Comparison of ENCODE assay signal across 18 cellular contexts in the genomic region with DNA sequence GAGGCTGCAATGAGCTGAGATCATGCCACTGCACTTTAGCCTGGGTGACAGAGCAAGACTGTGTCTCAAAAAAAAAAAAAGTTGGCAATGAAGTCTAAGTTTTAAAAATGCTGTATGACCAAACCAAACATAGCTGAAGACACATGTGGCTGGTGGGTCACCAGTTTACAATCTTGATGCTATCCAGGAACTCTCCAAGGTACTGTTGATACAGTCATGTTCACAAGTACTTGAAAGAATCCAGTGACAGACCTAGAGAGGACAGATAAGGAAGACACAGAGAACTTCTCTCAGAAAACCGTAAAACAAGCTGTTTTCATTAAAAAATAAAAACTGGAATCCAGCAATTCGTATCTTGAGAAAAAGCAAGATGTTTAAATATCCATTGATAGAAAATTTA.
DNase-seq lines count a peak whose midpoint lies in the region; ATAC-seq, FAIRE-seq and TF ChIP-seq lines count a peak whose summit lies in the region.
"Had no signal": no experiment of that assay in that cellular context is flagged by ENCODE, and none has a peak within 500 bp of the region (broad histone marks: within the 10 kb centered on the region; RNA-seq: fewer than 3 reads in every experiment).

No MANE protein-coding gene starts in this region.

- no peak overlapping the region for H3K4ac ChIP-seq in neuronal stem cell (ENCODE audit: low read length)

- H3K14ac ChIP-seq in neuronal stem cell (ENCODE audit: low read length) = no peak overlapping the region

- intact Hi-C loops in left lung (cut with DNase I) = no loop called here
- intact Hi-C loops in psoas muscle (cut with DNase I) = no loop called here
- intact Hi-C loops in dorsolateral prefrontal cortex (cut with DNase I) = no loop called here

- no CpG with 5 or more reads among the region's 2 CpGs for WGBS in neuronal stem cell (ENCODE audit: extremely low coverage in 2 of 2, insufficient read length in 2 of 2, insufficient replicate concordance in 1 of 2), 2 donors
- 79% methylated on average over 2 of the region's 2 CpGs for WGBS in psoas muscle, 3 donors

- no peak overlapping the region for H2BK12ac ChIP-seq in neuronal stem cell (ENCODE audit: low read length)

- peaks cover 12% of the 10 kb centered on the region for H3K4me1 Mint-ChIP-seq in chondrocyte (ENCODE audit: low read depth)
- H3K4me1 Mint-ChIP-seq: activated T-helper 17 cell treated with anti-CD3 and anti-CD28 coated beads, Interleukin-2, amount 50 U/mL, for 72 hours; IgD-negative memory B cell; memory B cell had no signal

- H3K27me3 Mint-ChIP-seq in chondrocyte (ENCODE audit: low read depth) = no peaks in the 10 kb centered on the region
- H3K27me3 Mint-ChIP-seq: activated T-helper 17 cell treated with anti-CD3 and anti-CD28 coated beads, Interleukin-2, amount 50 U/mL, for 72 hours had no signal

- H3K4me1 ChIP-seq in left lung (peaks cover 2 to 4% of the 10 kb centered on the region in 2 donors), neuronal stem cell (ENCODE audit: control insufficient read depth in 2 of 2, insufficient read depth in 1 of 2, low read depth in 1 of 2, low read length in 2 of 2) (no peaks in the 10 kb centered on the region), psoas muscle (no peaks in the 10 kb centered on the region)

- H2BK120ac ChIP-seq in neuronal stem cell (ENCODE audit: low read depth, low read length) = no peak overlapping the region

- no peak overlapping the region for H3K18ac ChIP-seq in neuronal stem cell (ENCODE audit: low read length)

- H3K9me3 ChIP-seq in left lung (peaks cover 0 to 5% of the 10 kb centered on the region in 2 donors), neuronal stem cell (replicated peaks in 1 of 2; ENCODE audit: control insufficient read depth in 2 of 2, insufficient read depth in 1 of 2, low read depth in 1 of 2, low read length in 2 of 2) (no peaks in the 10 kb centered on the region), psoas muscle (peaks cover 8% of the 10 kb centered on the region)
- H3K9me3 ChIP-seq: neutrophil had no signal

- TF ChIP-seq POLR2A in NB4 (IDR thresholded peaks at IDR 0.05; ENCODE audit: extremely low read depth, insufficient read length) = no peak

- no peak overlapping the region for H3K4me3 Mint-ChIP-seq in chondrocyte (ENCODE audit: unreplicated experiment)
- H3K4me3 Mint-ChIP-seq: activated T-helper 17 cell treated with anti-CD3 and anti-CD28 coated beads, Interleukin-2, amount 50 U/mL, for 72 hours; CD4-positive, CD25-positive, alpha-beta regulatory T cell; IgD-negative memory B cell; memory B cell had no signal

- ATAC-seq in left lung (peak; percentile 32), psoas muscle (no peak)
- ATAC-seq: activated T-helper 17 cell treated with anti-CD3 and anti-CD28 coated beads, Interleukin-2, amount 50 U/mL, for 72 hours had no signal

- no peaks in the 10 kb centered on the region for H3K79me1 ChIP-seq in neuronal stem cell (ENCODE audit: low read depth, low read length)

- H4K91ac ChIP-seq in neuronal stem cell (ENCODE audit: low read depth, low read length, poor library complexity) = no peak overlapping the region

- H3K23ac ChIP-seq in neuronal stem cell (ENCODE audit: low read depth, low read length, poor library complexity) = no peak overlapping the region

- H3K27ac ChIP-seq in left lung (no peak overlapping the region), neuronal stem cell (replicated peaks; ENCODE audit: low read length) (no peak overlapping the region), psoas muscle (no peak overlapping the region), dorsolateral prefrontal cortex (no peak overlapping the region)
- H3K27ac ChIP-seq: epithelial cell of prostate, neutrophil had no signal

- H2AFZ ChIP-seq in neuronal stem cell (ENCODE audit: low read length) = no peak overlapping the region

- H2BK5ac ChIP-seq in neuronal stem cell (ENCODE audit: low read length) = no peak overlapping the region

- DNase-seq in ELR (ENCODE audit: low read depth) (peak; percentile 60), NB4 (ENCODE audit: low read depth) (peak; percentile 32), bronchial epithelial cell (ENCODE audit: low read depth) (peak; percentile 36), left lung (no peak), neuronal stem cell (ENCODE audit: low spot score) (no peak), chondrocyte (ENCODE audit: low spot score) (no peak), psoas muscle (no peak), dorsolateral prefrontal cortex (no peak)
- DNase-seq: activated CD4-positive, alpha-beta T cell treated with anti-CD3 and anti-CD28 coated beads, Interleukin-2, amount 50 U/mL, for 4 hours; CD4-positive, CD25-positive, alpha-beta regulatory T cell; NCI-H1694 treated with DMSO at 0.1 percent for 48 hours; NCI-H524 treated with DMSO at 0.1 percent for 48 hours; T1000 had no signal

- H3K27ac Mint-ChIP-seq in chondrocyte (ENCODE audit: unreplicated experiment) = no peak overlapping the region
- H3K27ac Mint-ChIP-seq: activated T-helper 17 cell treated with anti-CD3 and anti-CD28 coated beads, Interleukin-2, amount 50 U/mL, for 72 hours; CD4-positive, CD25-positive, alpha-beta regulatory T cell; IgD-negative memory B cell; memory B cell had no signal

- H3K4me3 ChIP-seq in NB4 (ENCODE audit: low read depth, low read length) (no peak overlapping the region), bronchial epithelial cell (ENCODE audit: low read depth, low read length) (no peak overlapping the region), left lung (no peak overlapping the region), neuronal stem cell (ENCODE audit: low read length in 2 of 2) (no peak overlapping the region), psoas muscle (no peak overlapping the region), dorsolateral prefrontal cortex (no peak overlapping the region)

- no peak for FAIRE-seq in bronchial epithelial cell (lab: Jason Lieb, UNC)

- H3K4me2 ChIP-seq in neuronal stem cell (ENCODE audit: insufficient read depth, low read length, poor library complexity, severe bottlenecking) = no peak overlapping the region

- no peak for TF ChIP-seq CTCF in NB4 (IDR thresholded peaks at IDR 0.05; ENCODE audit: low read depth, low read length)
- no peak for TF ChIP-seq CTCF in bronchial epithelial cell (IDR thresholded peaks at IDR 0.05; ENCODE audit: insufficient read depth, low read length, severe bottlenecking)
- TF ChIP-seq CTCF in left lung (IDR thresholded peaks at IDR 0.05) = no peak
- TF ChIP-seq CTCF in chondrocyte (IDR thresholded peaks at IDR 0.05) = no peak
- no peak for TF ChIP-seq CTCF in psoas muscle (IDR thresholded peaks at IDR 0.05)
- TF ChIP-seq CTCF in dorsolateral prefrontal cortex (IDR thresholded peaks at IDR 0.05 in 54 of 56, conservative IDR thresholded peaks at IDR 0.05 in 2 of 56; ENCODE audit: low read depth in 1 of 56, partially characterized antibody in 56 of 56) = no peak

- H3K27me3 ChIP-seq in bronchial epithelial cell (ENCODE audit: control insufficient read depth, insufficient read depth, low read length) (no peaks in the 10 kb centered on the region), left lung (no peaks in the 10 kb centered on the region), neuronal stem cell (ENCODE audit: control insufficient read depth in 3 of 3, insufficient read depth in 3 of 3, low read depth in 1 of 3, low read length in 3 of 3) (no peaks in the 10 kb centered on the region), psoas muscle (ENCODE audit: insufficient read depth in 3 of 3, low read length in 2 of 3) (no peaks in the 10 kb centered on the region), dorsolateral prefrontal cortex (no peaks in the 10 kb centered on the region)
- H3K27me3 ChIP-seq: neutrophil had no signal

- H3K36me3 ChIP-seq in bronchial epithelial cell (ENCODE audit: control insufficient read depth, insufficient read depth, low read length) (no peaks in the 10 kb centered on the region), left lung (no peaks in the 10 kb centered on the region), neuronal stem cell (replicated peaks in 1 of 2; ENCODE audit: control insufficient read depth in 2 of 2, insufficient read depth in 2 of 2, low read length in 2 of 2) (no peaks in the 10 kb centered on the region), psoas muscle (ENCODE audit: insufficient read depth in 1 of 2, low read depth in 1 of 2) (no peaks in the 10 kb centered on the region)
- H3K36me3 ChIP-seq: neutrophil had no signal

- H3K36me3 Mint-ChIP-seq in chondrocyte (ENCODE audit: low read depth) = peaks cover 1% of the 10 kb centered on the region
- H3K36me3 Mint-ChIP-seq: CD4-positive, CD25-positive, alpha-beta regulatory T cell; IgD-negative memory B cell; memory B cell had no signal

- H2BK15ac ChIP-seq in neuronal stem cell (ENCODE audit: low read length) = no peak overlapping the region

- peaks cover 12% of the 10 kb centered on the region for H3K9me3 Mint-ChIP-seq in chondrocyte (ENCODE audit: low read depth)
- H3K9me3 Mint-ChIP-seq: activated T-helper 17 cell treated with anti-CD3 and anti-CD28 coated beads, Interleukin-2, amount 50 U/mL, for 72 hours; memory B cell had no signal

- no peak overlapping the region for H3K9ac ChIP-seq in neuronal stem cell (ENCODE audit: low read depth, low read length, poor library complexity)

- no peak overlapping the region for H2AK5ac ChIP-seq in neuronal stem cell (ENCODE audit: low read depth, low read length)

- no peak overlapping the region for H4K8ac ChIP-seq in neuronal stem cell (ENCODE audit: low read depth, low read length)

Comparison
In these comparisons a context has a peak if more than half of its experiments do, and no peak if none do; other contexts are left out.
1. DNase-seq: peak in ELR (single experiment), NB4 (single experiment) and bronchial epithelial cell (single experiment); none in left lung (0 of 2), neuronal stem cell (single experiment), chondrocyte (single experiment), psoas muscle (0 of 2) and dorsolateral prefrontal cortex (0 of 10).